1 cellular context compared by ENCODE assay signal in the genomic region with DNA sequence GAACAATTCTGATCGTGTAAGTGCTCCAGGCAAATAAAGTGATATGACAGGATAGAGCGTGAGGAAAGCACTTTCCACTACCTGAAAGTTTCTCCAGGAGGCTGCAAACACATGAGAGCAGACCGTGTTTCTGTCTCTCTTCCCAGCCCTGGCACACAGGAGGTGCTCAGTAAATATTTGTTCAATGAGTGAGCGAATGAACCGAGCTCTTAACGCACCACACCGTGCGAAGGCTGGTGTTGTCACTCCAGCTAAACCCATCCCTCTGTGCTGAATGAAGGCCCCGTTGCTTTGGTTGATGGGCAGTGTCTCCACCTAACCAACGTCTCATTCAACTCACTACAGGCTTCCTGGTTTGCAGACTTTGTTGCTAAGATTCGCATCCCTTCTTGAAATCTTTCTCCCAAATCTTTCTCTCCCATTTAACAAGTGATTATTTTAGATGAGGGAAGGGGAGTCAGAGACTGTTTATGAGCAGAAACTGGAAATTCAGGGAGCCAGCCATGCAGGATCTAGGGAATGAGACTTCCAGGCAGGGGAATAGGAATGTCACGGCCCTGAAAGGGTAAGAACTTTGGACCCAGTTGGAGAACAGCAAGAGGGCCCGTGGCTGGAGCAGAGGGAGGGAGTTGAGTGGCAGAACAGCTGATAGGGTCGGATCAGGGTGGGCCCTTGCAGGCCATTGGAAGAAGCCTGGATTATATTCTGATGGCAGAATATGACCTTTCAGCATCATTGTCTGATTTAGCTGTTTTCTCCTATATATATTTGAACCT.
TF ChIP-seq lines count a peak whose summit lies in the region.

No MANE protein-coding gene starts in this region.

TF ChIP-seq in GM23338, 12 proteins besides CTCF, POLR2A, EP300 and RAD21 (continued from another document):
- TF ChIP-seq, protein P1, sequence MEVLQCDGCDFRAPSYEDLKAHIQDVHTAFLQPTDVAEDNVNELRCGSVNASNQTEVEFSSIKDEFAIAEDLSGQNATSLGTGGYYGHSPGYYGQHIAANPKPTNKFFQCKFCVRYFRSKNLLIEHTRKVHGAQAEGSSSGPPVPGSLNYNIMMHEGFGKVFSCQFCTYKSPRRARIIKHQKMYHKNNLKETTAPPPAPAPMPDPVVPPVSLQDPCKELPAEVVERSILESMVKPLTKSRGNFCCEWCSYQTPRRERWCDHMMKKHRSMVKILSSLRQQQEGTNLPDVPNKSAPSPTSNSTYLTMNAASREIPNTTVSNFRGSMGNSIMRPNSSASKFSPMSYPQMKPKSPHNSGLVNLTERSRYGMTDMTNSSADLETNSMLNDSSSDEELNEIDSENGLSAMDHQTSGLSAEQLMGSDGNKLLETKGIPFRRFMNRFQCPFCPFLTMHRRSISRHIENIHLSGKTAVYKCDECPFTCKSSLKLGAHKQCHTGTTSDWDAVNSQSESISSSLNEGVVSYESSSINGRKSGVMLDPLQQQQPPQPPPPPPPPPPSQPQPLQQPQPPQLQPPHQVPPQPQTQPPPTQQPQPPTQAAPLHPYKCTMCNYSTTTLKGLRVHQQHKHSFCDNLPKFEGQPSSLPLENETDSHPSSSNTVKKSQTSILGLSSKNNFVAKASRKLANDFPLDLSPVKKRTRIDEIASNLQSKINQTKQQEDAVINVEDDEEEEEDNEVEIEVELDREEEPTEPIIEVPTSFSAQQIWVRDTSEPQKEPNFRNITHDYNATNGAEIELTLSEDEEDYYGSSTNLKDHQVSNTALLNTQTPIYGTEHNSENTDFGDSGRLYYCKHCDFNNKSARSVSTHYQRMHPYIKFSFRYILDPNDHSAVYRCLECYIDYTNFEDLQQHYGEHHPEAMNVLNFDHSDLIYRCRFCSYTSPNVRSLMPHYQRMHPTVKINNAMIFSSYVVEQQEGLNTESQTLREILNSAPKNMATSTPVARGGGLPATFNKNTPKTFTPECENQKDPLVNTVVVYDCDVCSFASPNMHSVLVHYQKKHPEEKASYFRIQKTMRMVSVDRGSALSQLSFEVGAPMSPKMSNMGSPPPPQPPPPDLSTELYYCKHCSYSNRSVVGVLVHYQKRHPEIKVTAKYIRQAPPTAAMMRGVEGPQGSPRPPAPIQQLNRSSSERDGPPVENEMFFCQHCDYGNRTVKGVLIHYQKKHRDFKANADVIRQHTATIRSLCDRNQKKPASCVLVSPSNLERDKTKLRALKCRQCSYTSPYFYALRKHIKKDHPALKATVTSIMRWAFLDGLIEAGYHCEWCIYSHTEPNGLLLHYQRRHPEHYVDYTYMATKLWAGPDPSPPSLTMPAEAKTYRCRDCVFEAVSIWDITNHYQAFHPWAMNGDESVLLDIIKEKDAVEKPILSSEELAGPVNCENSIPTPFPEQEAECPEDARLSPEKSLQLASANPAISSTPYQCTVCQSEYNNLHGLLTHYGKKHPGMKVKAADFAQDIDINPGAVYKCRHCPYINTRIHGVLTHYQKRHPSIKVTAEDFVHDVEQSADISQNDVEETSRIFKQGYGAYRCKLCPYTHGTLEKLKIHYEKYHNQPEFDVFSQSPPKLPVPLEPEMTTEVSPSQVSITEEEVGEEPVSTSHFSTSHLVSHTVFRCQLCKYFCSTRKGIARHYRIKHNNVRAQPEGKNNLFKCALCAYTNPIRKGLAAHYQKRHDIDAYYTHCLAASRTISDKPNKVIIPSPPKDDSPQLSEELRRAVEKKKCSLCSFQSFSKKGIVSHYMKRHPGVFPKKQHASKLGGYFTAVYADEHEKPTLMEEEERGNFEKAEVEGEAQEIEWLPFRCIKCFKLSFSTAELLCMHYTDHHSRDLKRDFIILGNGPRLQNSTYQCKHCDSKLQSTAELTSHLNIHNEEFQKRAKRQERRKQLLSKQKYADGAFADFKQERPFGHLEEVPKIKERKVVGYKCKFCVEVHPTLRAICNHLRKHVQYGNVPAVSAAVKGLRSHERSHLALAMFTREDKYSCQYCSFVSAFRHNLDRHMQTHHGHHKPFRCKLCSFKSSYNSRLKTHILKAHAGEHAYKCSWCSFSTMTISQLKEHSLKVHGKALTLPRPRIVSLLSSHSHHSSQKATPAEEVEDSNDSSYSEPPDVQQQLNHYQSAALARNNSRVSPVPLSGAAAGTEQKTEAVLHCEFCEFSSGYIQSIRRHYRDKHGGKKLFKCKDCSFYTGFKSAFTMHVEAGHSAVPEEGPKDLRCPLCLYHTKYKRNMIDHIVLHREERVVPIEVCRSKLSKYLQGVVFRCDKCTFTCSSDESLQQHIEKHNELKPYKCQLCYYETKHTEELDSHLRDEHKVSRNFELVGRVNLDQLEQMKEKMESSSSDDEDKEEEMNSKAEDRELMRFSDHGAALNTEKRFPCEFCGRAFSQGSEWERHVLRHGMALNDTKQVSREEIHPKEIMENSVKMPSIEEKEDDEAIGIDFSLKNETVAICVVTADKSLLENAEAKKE (CRISPR knock-in tag; IDR thresholded peaks at IDR 0.05), result no peak
- TF ChIP-seq ZNF114 (CRISPR knock-in tag; IDR thresholded peaks at IDR 0.05) (no peak), POLR2AphosphoS5 (IDR thresholded peaks at IDR 0.05; ENCODE audit: low read depth) (no peak), ETS1 (IDR thresholded peaks at IDR 0.05) (no peak), CREB1 (CRISPR knock-in tag; IDR thresholded peaks at IDR 0.05; ENCODE audit: low read depth) (no peak), NANOG (IDR thresholded peaks at IDR 0.05; ENCODE audit: borderline replicate concordance) (no peak), ZNF331 (CRISPR knock-in tag; IDR thresholded peaks at IDR 0.05; ENCODE audit: low read depth) (no peak)
- TF ChIP-seq, protein P2, sequence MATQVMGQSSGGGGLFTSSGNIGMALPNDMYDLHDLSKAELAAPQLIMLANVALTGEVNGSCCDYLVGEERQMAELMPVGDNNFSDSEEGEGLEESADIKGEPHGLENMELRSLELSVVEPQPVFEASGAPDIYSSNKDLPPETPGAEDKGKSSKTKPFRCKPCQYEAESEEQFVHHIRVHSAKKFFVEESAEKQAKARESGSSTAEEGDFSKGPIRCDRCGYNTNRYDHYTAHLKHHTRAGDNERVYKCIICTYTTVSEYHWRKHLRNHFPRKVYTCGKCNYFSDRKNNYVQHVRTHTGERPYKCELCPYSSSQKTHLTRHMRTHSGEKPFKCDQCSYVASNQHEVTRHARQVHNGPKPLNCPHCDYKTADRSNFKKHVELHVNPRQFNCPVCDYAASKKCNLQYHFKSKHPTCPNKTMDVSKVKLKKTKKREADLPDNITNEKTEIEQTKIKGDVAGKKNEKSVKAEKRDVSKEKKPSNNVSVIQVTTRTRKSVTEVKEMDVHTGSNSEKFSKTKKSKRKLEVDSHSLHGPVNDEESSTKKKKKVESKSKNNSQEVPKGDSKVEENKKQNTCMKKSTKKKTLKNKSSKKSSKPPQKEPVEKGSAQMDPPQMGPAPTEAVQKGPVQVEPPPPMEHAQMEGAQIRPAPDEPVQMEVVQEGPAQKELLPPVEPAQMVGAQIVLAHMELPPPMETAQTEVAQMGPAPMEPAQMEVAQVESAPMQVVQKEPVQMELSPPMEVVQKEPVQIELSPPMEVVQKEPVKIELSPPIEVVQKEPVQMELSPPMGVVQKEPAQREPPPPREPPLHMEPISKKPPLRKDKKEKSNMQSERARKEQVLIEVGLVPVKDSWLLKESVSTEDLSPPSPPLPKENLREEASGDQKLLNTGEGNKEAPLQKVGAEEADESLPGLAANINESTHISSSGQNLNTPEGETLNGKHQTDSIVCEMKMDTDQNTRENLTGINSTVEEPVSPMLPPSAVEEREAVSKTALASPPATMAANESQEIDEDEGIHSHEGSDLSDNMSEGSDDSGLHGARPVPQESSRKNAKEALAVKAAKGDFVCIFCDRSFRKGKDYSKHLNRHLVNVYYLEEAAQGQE (IDR thresholded peaks at IDR 0.05; ENCODE audit: unreplicated experiment), result no peak
